In the genomic region with DNA sequence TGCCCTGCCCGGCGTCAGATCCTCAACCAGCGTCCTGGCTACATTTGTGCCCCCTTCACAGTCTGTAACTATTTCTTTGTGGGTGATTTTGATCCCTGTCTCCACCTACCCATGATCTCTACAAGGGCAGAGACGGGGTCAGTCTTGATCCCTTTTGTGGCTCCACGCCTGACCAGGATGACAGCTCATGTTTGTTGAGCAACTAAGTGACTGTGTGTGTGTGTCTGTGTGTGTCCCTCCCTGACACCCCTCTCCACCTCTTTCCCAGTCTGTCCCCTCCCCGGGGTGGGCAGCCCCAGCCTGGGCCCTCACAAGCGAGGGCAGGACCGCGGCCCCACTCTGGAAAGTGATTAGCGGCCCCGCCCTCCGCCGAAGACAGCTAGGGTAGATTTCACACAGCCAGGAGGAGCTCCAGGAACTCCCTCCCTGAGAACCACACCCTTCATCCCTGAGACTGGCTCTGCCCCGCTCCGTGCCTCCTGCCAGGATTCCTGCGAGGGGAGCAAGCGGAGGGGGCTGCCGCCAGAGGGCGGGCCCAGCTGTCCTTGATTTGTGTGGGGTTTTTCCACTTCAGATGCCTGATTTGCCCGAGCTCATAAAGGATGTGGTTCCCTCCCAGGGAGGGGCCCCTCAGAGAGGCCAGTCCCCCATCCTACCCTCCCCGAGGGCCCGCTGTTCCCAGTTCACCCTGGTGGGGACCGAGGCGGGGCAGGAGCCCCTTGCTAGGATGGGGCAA, we compare ENCODE assay signal across 1 cellular context.
TF ChIP-seq lines count a peak whose summit lies in the region.

No MANE protein-coding gene starts in this region.

TF ChIP-seq in endothelial cell of umbilical vein, 7 proteins besides CTCF, POLR2A, EP300 and RAD21:
- TF ChIP-seq EZH2 (IDR thresholded peaks at IDR 0.05; ENCODE audit: borderline replicate concordance, low read depth, low read length, severe bottlenecking) (no peak), GATA2 (IDR thresholded peaks at IDR 0.05; ENCODE audit: insufficient read depth, insufficient read length, low read depth, low read length) (no peak), FOS (IDR thresholded peaks at IDR 0.05; ENCODE audit: borderline replicate concordance, insufficient read depth, low read length) (no peak), MYC (IDR thresholded peaks at IDR 0.05; ENCODE audit: low read depth, low read length) (no peak), POLR2AphosphoS5 (IDR thresholded peaks at IDR 0.05; ENCODE audit: insufficient read depth, low read depth, low read length) (no peak), JUN (IDR thresholded peaks at IDR 0.05; ENCODE audit: borderline replicate concordance, insufficient read depth, insufficient read length, low read depth) (no peak)
- TF ChIP-seq, protein P1, sequence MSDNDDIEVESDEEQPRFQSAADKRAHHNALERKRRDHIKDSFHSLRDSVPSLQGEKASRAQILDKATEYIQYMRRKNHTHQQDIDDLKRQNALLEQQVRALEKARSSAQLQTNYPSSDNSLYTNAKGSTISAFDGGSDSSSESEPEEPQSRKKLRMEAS (IDR thresholded peaks at IDR 0.05; ENCODE audit: insufficient read depth, insufficient read length): no peak
